ENCODE assay signal across 17 cellular contexts in the genomic region with DNA sequence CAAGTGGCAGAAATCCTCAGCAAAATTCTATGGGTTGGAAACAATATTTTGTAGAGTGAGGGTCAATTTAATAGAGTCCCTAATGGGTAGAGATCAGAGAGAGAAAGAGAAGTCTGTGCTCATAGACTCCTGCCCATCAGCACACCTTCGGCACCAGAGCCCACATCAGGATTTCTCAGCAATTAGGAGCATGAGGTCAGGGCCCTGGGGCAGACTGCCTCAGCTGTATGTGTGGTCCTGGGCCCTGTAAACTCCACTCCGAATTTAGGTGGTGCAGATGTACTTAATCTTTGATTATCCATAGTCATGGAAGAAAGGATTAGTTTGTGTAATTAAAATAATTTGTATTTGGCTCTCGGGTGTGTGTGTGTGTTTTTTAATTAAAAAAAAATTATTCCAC.
DNase-seq lines count a peak whose midpoint lies in the region; ATAC-seq lines count a peak whose summit lies in the region.
"Had no signal": no experiment of that assay in that cellular context is flagged by ENCODE, and none has a peak within 500 bp of the region (broad histone marks: within the 10 kb centered on the region; RNA-seq: fewer than 3 reads in every experiment).

No MANE protein-coding gene starts in this region.

- no peak for ATAC-seq in HG03135 (IDR thresholded peaks at IDR 0.05; ENCODE audit: unreplicated experiment)
- ATAC-seq: CD8-positive, alpha-beta T cell; GM12878 had no signal

- no peak overlapping the region for H4K91ac ChIP-seq in trophoblast cell (ENCODE audit: low read depth, low read length)

- no peaks in the 10 kb centered on the region for H3K36me3 ChIP-seq in SJCRH30
- H3K36me3 ChIP-seq in trophoblast cell (ENCODE audit: control insufficient read depth in 1 of 2, insufficient read depth in 2 of 2, low read length in 2 of 2) = no peaks in the 10 kb centered on the region
- H3K36me3 ChIP-seq: BE2C, BLaER1 had no signal

- no peak overlapping the region for H4K8ac ChIP-seq in trophoblast cell (ENCODE audit: low read depth, low read length)

- no peak overlapping the region for H4K12ac ChIP-seq in trophoblast cell (ENCODE audit: low read depth, low read length)

- H3K9me3 ChIP-seq in SJCRH30 (replicated peaks) (no peaks in the 10 kb centered on the region), trophoblast cell (ENCODE audit: insufficient read depth, low read depth, low read length) (no peaks in the 10 kb centered on the region)
- H3K9me3 ChIP-seq: BE2C had no signal

- H2BK12ac ChIP-seq in trophoblast cell (ENCODE audit: low read length) = no peak overlapping the region

- H3K79me2 ChIP-seq in trophoblast cell (ENCODE audit: control insufficient read depth, insufficient read depth, low read length, poor library complexity) = no peaks in the 10 kb centered on the region

- peak; percentile 50 to 63 for DNase-seq in SJCRH30
- DNase-seq in trophoblast cell = peak; percentile 4 to 29
- no peak for DNase-seq in SHP77 (lab: John Stamatoyannopoulos, UW)
- no peak for DNase-seq in foreskin melanocyte
- DNase-seq: 8988T; ACHN; BE2C; C1 segment of cervical spinal cord; Caco-2; Calu3; CD4-positive, alpha-beta T cell; CD8-positive, alpha-beta T cell; DMS79 treated with DMSO at 0.1 percent for 48 hours; GDM1 had no signal

- H3K4me1 ChIP-seq in SJCRH30 = no peaks in the 10 kb centered on the region; the same call in 1 of the 2 replicates
- H3K4me1 ChIP-seq in trophoblast cell (ENCODE audit: control insufficient read depth in 1 of 2, insufficient read depth in 2 of 2, low read length in 2 of 2) = no peaks in the 10 kb centered on the region
- H3K4me1 ChIP-seq: BE2C, BLaER1, Caco-2 had no signal

- no peak overlapping the region for H3K9ac ChIP-seq in trophoblast cell (ENCODE audit: low read length)
- H3K9ac ChIP-seq: BLaER1 had no signal

- no peak overlapping the region for H2AFZ ChIP-seq in trophoblast cell (ENCODE audit: insufficient read depth, low read length, poor library complexity)

- no peak overlapping the region for H3K4me2 ChIP-seq in trophoblast cell (ENCODE audit: low read length)
- H3K4me2 ChIP-seq: BLaER1 had no signal

- no peak overlapping the region for H2BK5ac ChIP-seq in trophoblast cell (ENCODE audit: low read depth, low read length, poor library complexity)

- no peak overlapping the region for H3K4ac ChIP-seq in trophoblast cell (ENCODE audit: low read depth, low read length)

- H3K18ac ChIP-seq in trophoblast cell (ENCODE audit: low read length) = no peak overlapping the region

- no CpG with 5 or more reads among the region's 3 CpGs for WGBS in trophoblast cell (ENCODE audit: extremely low coverage, insufficient coverage, insufficient read length)

- no peak overlapping the region for H3K4me3 ChIP-seq in SJCRH30
- no peak overlapping the region for H3K4me3 ChIP-seq in trophoblast cell (ENCODE audit: low read depth, low read length)
- H3K4me3 ChIP-seq: BLaER1, GM12878 had no signal

- H3K27ac ChIP-seq in SJCRH30 (no peak overlapping the region), trophoblast cell (ENCODE audit: low read depth, low read length) (no peak overlapping the region)
- H3K27ac ChIP-seq: BLaER1 had no signal

- H2AK5ac ChIP-seq in trophoblast cell (ENCODE audit: low read length) = no peak overlapping the region

- H3K14ac ChIP-seq in trophoblast cell (ENCODE audit: low read length) = no peak overlapping the region

- no peak overlapping the region for H3K23ac ChIP-seq in trophoblast cell (ENCODE audit: low read length)

- H2BK120ac ChIP-seq in trophoblast cell (ENCODE audit: insufficient read depth, low read length, poor library complexity) = no peak overlapping the region

- H3K27me3 ChIP-seq in SJCRH30 (no peaks in the 10 kb centered on the region), trophoblast cell (ENCODE audit: insufficient read depth, low read length) (no peaks in the 10 kb centered on the region)
- H3K27me3 ChIP-seq: BE2C, BLaER1 had no signal

- no peaks in the 10 kb centered on the region for H3K79me1 ChIP-seq in trophoblast cell (ENCODE audit: low read length)

Comparison
In these comparisons a context has a peak if more than half of its experiments do, and no peak if none do; other contexts are left out.
1. DNase-seq: peak in SJCRH30 (2 of 2) and trophoblast cell (2 of 2); none in SHP77 (0 of 2) and foreskin melanocyte (single experiment).